ENCODE assay signal across 29 cellular contexts in genomic region chr7:5314864-5315263, GRCh38.
"Had no signal": no experiment of that assay in that cellular context is flagged by ENCODE, and none has a peak within 500 bp of the region (broad histone marks: within the 10 kb centered on the region; RNA-seq: fewer than 3 reads in every experiment).

No MANE protein-coding gene starts in this region.

- H3K9me3 ChIP-seq: MG63 had no signal

- H3K27me3 Mint-ChIP-seq: activated CD4-positive, alpha-beta memory T cell treated with anti-CD3 and anti-CD28 coated beads, Interleukin-2, amount 10 ng/mL, durations not matched to agents 7 days and 5 days; activated CD8-positive, alpha-beta memory T cell treated with anti-CD3 and anti-CD28 coated beads, Interleukin-2, amount 10 ng/mL, durations not matched to agents 7 days and 5 days; activated naive CD4-positive, alpha-beta T cell treated with anti-CD3 and anti-CD28 coated beads, Interleukin-2, amount 10 ng/mL, durations not matched to agents 7 days and 5 days; activated naive CD8-positive, alpha-beta T cell; activated naive CD8-positive, alpha-beta T cell treated with anti-CD3 and anti-CD28 coated beads, Interleukin-2, amount 50 U/mL, for 24 hours; brain had no signal

- H3K27ac Mint-ChIP-seq: activated CD4-positive, alpha-beta memory T cell treated with anti-CD3 and anti-CD28 coated beads, Interleukin-2, amount 10 ng/mL, durations not matched to agents 7 days and 5 days; activated CD8-positive, alpha-beta memory T cell treated with anti-CD3 and anti-CD28 coated beads, Interleukin-2, amount 10 ng/mL, durations not matched to agents 7 days and 5 days; activated naive CD4-positive, alpha-beta T cell treated with anti-CD3 and anti-CD28 coated beads, Interleukin-2, amount 10 ng/mL, durations not matched to agents 7 days and 5 days; activated naive CD8-positive, alpha-beta T cell; activated naive CD8-positive, alpha-beta T cell treated with anti-CD3 and anti-CD28 coated beads, Interleukin-2, amount 50 U/mL, for 24 hours had no signal

- DNase-seq: activated CD4-positive, alpha-beta memory T cell treated with anti-CD3 and anti-CD28 coated beads, Interleukin-2, amount 10 ng/mL, durations not matched to agents 7 days and 5 days; activated CD4-positive, alpha-beta T cell treated with anti-CD3 and anti-CD28 coated beads for 1 hour; activated CD4-positive, alpha-beta T cell treated with anti-CD3 and anti-CD28 coated beads for 48 hours; activated CD4-positive, CD25-positive, alpha-beta regulatory T cell; activated CD8-positive, alpha-beta memory T cell treated with anti-CD3 and anti-CD28 coated beads for 24 hours; activated CD8-positive, alpha-beta memory T cell treated with anti-CD3 and anti-CD28 coated beads, Interleukin-2, amount 10 ng/mL, durations not matched to agents 7 days and 5 days; activated CD8-positive, alpha-beta memory T cell treated with anti-CD3 and anti-CD28 coated beads, Interleukin-2, amount 50 U/mL, for 48 hours; activated effector memory CD4-positive, alpha-beta T cell treated with Interleukin-2 at 50 U/mL for 16 hours; activated naive CD4-positive, alpha-beta T cell treated with anti-CD3 and anti-CD28 coated beads, Interleukin-2, amount 10 ng/mL, durations not matched to agents 7 days and 5 days; activated naive CD8-positive, alpha-beta T cell treated with anti-CD3 and anti-CD28 coated beads, Interleukin-2, amount 50 U/mL, for 24 hours; activated T-cell treated with anti-CD3 and anti-CD28 coated beads, Interleukin-2, amount 50 U/mL, for 48 hours; anterior cingulate cortex; central memory CD4-positive, alpha-beta T cell; Kasumi-1; MG63; NCI-H1048; NCI-H1436 treated with DMSO at 0.1 percent for 48 hours; NCI-H1694 treated with DMSO at 0.1 percent for 48 hours; NCI-H2029; NCI-H345; NCI-H524 treated with DMSO at 0.1 percent for 48 hours; SIG-M5; T-helper 1 cell; T1000; WERI-Rb-1 had no signal

- H3K4me3 Mint-ChIP-seq: activated CD4-positive, alpha-beta memory T cell treated with anti-CD3 and anti-CD28 coated beads, Interleukin-2, amount 10 ng/mL, durations not matched to agents 7 days and 5 days; activated CD8-positive, alpha-beta memory T cell treated with anti-CD3 and anti-CD28 coated beads, Interleukin-2, amount 10 ng/mL, durations not matched to agents 7 days and 5 days; activated naive CD4-positive, alpha-beta T cell treated with anti-CD3 and anti-CD28 coated beads, Interleukin-2, amount 10 ng/mL, durations not matched to agents 7 days and 5 days; activated naive CD8-positive, alpha-beta T cell; activated naive CD8-positive, alpha-beta T cell treated with anti-CD3 and anti-CD28 coated beads, Interleukin-2, amount 50 U/mL, for 24 hours; brain had no signal

- ATAC-seq: activated CD8-positive, alpha-beta memory T cell treated with anti-CD3 and anti-CD28 coated beads, Interleukin-2, amount 10 ng/mL, durations not matched to agents 7 days and 5 days; activated naive CD8-positive, alpha-beta T cell treated with anti-CD3 and anti-CD28 coated beads, Interleukin-2, amount 50 U/mL, for 24 hours; Panc1; SK-N-SH treated with all-trans-retinoic acid at 6 μM for 48 hours had no signal

- H3K36me3 ChIP-seq: WERI-Rb-1 had no signal

- H3K4me1 Mint-ChIP-seq: activated CD4-positive, alpha-beta memory T cell treated with anti-CD3 and anti-CD28 coated beads, Interleukin-2, amount 10 ng/mL, durations not matched to agents 7 days and 5 days; activated CD8-positive, alpha-beta memory T cell treated with anti-CD3 and anti-CD28 coated beads, Interleukin-2, amount 10 ng/mL, durations not matched to agents 7 days and 5 days; activated naive CD4-positive, alpha-beta T cell treated with anti-CD3 and anti-CD28 coated beads, Interleukin-2, amount 10 ng/mL, durations not matched to agents 7 days and 5 days; activated naive CD8-positive, alpha-beta T cell treated with anti-CD3 and anti-CD28 coated beads, Interleukin-2, amount 50 U/mL, for 24 hours; brain had no signal

- H3K4me3 ChIP-seq: MG63 had no signal

- H3K27me3 ChIP-seq: MG63 had no signal

- H3K27ac ChIP-seq: WERI-Rb-1 had no signal
